ENCODE assay signal across 8 cellular contexts in genomic region chr9:113111065-113111951, GRCh38. TPM values are rescaled to one million over a fixed set of nuclear protein-coding genes. Genes with fewer than 3 reads are reported as not detected.
DNase-seq lines count a peak whose midpoint lies in the region; ATAC-seq and TF ChIP-seq lines count a peak whose summit lies in the region.
"Not testable (repeated sequence)": the region's sequence is repeated elsewhere in the genome, so short reads cannot be mapped to it uniquely, and the experiment has no call there.

No MANE protein-coding gene starts in this region.

- not testable (repeated sequence) for H3K27ac ChIP-seq in lower lobe of right lung

- peak; percentile 1 for DNase-seq in CD1c-positive myeloid dendritic cell (ENCODE audit: extremely low spot score)
- peak; percentile 22 for DNase-seq in LHCN-M2 (ENCODE audit: low read depth)
- DNase-seq in activated CD4-positive, alpha-beta T cell treated with anti-CD3 and anti-CD28 coated beads for 36 hours, result peak; percentile 24
- peak in 1 of 3 experiments; percentile 10 for DNase-seq in effector memory CD8-positive, alpha-beta T cell
- not testable (repeated sequence) for DNase-seq in lower lobe of right lung

- not testable (repeated sequence) for H3K9me3 Mint-ChIP-seq in activated CD4-positive, alpha-beta T cell treated with anti-CD3 and anti-CD28 coated beads for 36 hours (ENCODE audit: low read depth); effector memory CD8-positive, alpha-beta T cell; stimulated activated memory B cell treated with anti-CD40 and anti-IgM and Interleukin-4, amounts not matched to agents 10 μg/mL and 1 μg/mL and 100 μg/mL, for 72 hours

- POLR2A ChIA-PET in activated CD4-positive, alpha-beta T cell treated with anti-CD3 and anti-CD28 coated beads for 36 hours (lab: Charles Lee), result not testable (repeated sequence)

- TF ChIP-seq CTCF in lower lobe of right lung (IDR thresholded peaks at IDR 0.05), result peak; percentile 51

- H3K27me3 ChIP-seq in lower lobe of right lung (ENCODE audit: low read depth), result not testable (repeated sequence)

- peak overlapping the region; percentile 41 for H3K4me3 Mint-ChIP-seq in activated CD4-positive, alpha-beta T cell treated with anti-CD3 and anti-CD28 coated beads for 36 hours
- H3K4me3 Mint-ChIP-seq in effector memory CD8-positive, alpha-beta T cell; stimulated activated memory B cell treated with anti-CD40 and anti-IgM and Interleukin-4, amounts not matched to agents 10 μg/mL and 1 μg/mL and 100 μg/mL, for 72 hours: not testable (repeated sequence)

- H3K9me3 ChIP-seq in lower lobe of right lung, result not testable (repeated sequence)

- ATAC-seq in GM19043 (IDR thresholded peaks at IDR 0.05; ENCODE audit: low read depth, unreplicated experiment) (peak; percentile 75), HG02759 (IDR thresholded peaks at IDR 0.05; ENCODE audit: unreplicated experiment) (peak; percentile 79), lower lobe of right lung (peak; percentile 81 to 91)
- ATAC-seq in activated CD4-positive, alpha-beta T cell treated with anti-CD3 and anti-CD28 coated beads for 36 hours, result peak; percentile 82
- ATAC-seq in effector memory CD8-positive, alpha-beta T cell (replicated peaks), result peak; percentile 79
- ATAC-seq in stimulated activated memory B cell treated with anti-CD40 and anti-IgM and Interleukin-4, amounts not matched to agents 10 μg/mL and 1 μg/mL and 100 μg/mL, for 72 hours, result peak; percentile 63

- H3K36me3 Mint-ChIP-seq in activated CD4-positive, alpha-beta T cell treated with anti-CD3 and anti-CD28 coated beads for 36 hours (ENCODE audit: low read depth); effector memory CD8-positive, alpha-beta T cell (ENCODE audit: insufficient read depth); stimulated activated memory B cell treated with anti-CD40 and anti-IgM and Interleukin-4, amounts not matched to agents 10 μg/mL and 1 μg/mL and 100 μg/mL, for 72 hours: not testable (repeated sequence)

- H3K4me1 ChIP-seq in lower lobe of right lung, result not testable (repeated sequence)

- intact Hi-C loops in activated CD4-positive, alpha-beta T cell treated with anti-CD3 and anti-CD28 coated beads for 36 hours (cut with DNase I, micrococcal nuclease), result loop anchor here in 1 of 2 experiments (5.0 kb wide), 3 partner anchors 189 to 546 kb away; no protein-coding TSS in a partner anchor
- intact Hi-C loops in lower lobe of right lung (cut with DNase I), result not testable (repeated sequence)

- H3K36me3 ChIP-seq in lower lobe of right lung, result not testable (repeated sequence)

- H3K27me3 Mint-ChIP-seq in activated CD4-positive, alpha-beta T cell treated with anti-CD3 and anti-CD28 coated beads for 36 hours; effector memory CD8-positive, alpha-beta T cell; stimulated activated memory B cell treated with anti-CD40 and anti-IgM and Interleukin-4, amounts not matched to agents 10 μg/mL and 1 μg/mL and 100 μg/mL, for 72 hours: not testable (repeated sequence)

- not testable (repeated sequence) for H3K4me3 ChIP-seq in lower lobe of right lung

- H3K27ac Mint-ChIP-seq in activated CD4-positive, alpha-beta T cell treated with anti-CD3 and anti-CD28 coated beads for 36 hours; effector memory CD8-positive, alpha-beta T cell; stimulated activated memory B cell treated with anti-CD40 and anti-IgM and Interleukin-4, amounts not matched to agents 10 μg/mL and 1 μg/mL and 100 μg/mL, for 72 hours: not testable (repeated sequence)

- CTCF ChIA-PET in activated CD4-positive, alpha-beta T cell treated with anti-CD3 and anti-CD28 coated beads for 36 hours (lab: Charles Lee), result interaction anchor here (0.7 to 2.4 kb wide), 32 partner anchors 10 to 1447 kb away, joined by 3 to 20 read pairs (median 4); partner anchors contain the start of genes FKBP15, SLC31A1 and SLC31A2

- not testable (repeated sequence) for H3K4me1 Mint-ChIP-seq in activated CD4-positive, alpha-beta T cell treated with anti-CD3 and anti-CD28 coated beads for 36 hours; effector memory CD8-positive, alpha-beta T cell (ENCODE audit: low read depth in 2 of 2); stimulated activated memory B cell treated with anti-CD40 and anti-IgM and Interleukin-4, amounts not matched to agents 10 μg/mL and 1 μg/mL and 100 μg/mL, for 72 hours

RNA-seq across cellular contexts. Expression of gene SLC31A2, which starts 39.5 kb away (rescaled TPM):
- 78.7 and 88.0 TPM in 2 replicates for total RNA-seq in LHCN-M2 (2014; rRNA removed)
- 32.9 TPM for polyA plus RNA-seq in LHCN-M2 (2012)
- total RNA-seq in activated CD4-positive, alpha-beta T cell treated with anti-CD3 and anti-CD28 coated beads for 36 hours, result 1 to 10 TPM; 2.7 to 3.2 TPM
- 74.8 TPM for total RNA-seq in lower lobe of right lung

RNA-seq across cellular contexts. Expression of gene ZFP37, which starts 54.8 kb away (rescaled TPM):
- total RNA-seq in LHCN-M2 (2014; rRNA removed) (3.3 and 4.9 TPM in 2 replicates), lower lobe of right lung (1.1 TPM)
- polyA plus RNA-seq in LHCN-M2 (2012), result 0.92 TPM
- total RNA-seq in activated CD4-positive, alpha-beta T cell treated with anti-CD3 and anti-CD28 coated beads for 36 hours, result 1 to 10 TPM; 1.0 to 1.5 TPM

Comparison
In these comparisons a context has a peak if more than half of its experiments do, and no peak if none do; other contexts are left out.
1. RNA of gene SLC31A2, which starts 39.5 kb away (total RNA-seq): 78.7 to 88.0 TPM in LHCN-M2 and 74.8 TPM in lower lobe of right lung (single experiment); 2.7 to 3.2 TPM in activated CD4-positive, alpha-beta T cell treated with anti-CD3 and anti-CD28 coated beads for 36 hours; every median in the first group is over 10 times any median in the second.
2. Peak in every context shown above with its lines, with median percentiles within 50 percentile points of each other: ATAC-seq.